ENCODE assay signal across 1 cellular context in the genomic region with DNA sequence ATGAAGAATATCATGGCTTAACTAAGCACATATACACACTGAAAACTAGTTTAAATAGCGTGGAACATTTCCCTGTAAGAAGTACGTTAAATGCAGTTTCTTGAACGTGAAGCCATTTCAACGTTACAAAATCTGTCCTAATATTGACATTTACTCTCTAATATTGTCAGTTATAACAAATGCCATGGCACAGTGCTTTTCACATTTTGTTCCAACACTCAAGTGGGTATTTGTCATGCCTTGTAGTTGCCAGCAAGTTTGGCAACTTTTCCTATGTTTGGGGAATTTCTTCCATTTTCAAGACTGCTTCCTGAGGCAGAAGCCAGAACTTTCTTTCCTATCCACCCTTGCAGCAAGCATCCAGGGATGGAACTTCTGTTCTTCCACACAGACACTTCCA.
TF ChIP-seq lines count a peak whose summit lies in the region.

No MANE protein-coding gene starts in this region.

TF ChIP-seq in GM23338, 12 proteins besides CTCF, POLR2A, EP300 and RAD21 (continued from another document):
- TF ChIP-seq REST (IDR thresholded peaks at IDR 0.05; ENCODE audit: unreplicated experiment) (no peak), POLR2AphosphoS5 (IDR thresholded peaks at IDR 0.05; ENCODE audit: low read depth) (no peak), ETS1 (IDR thresholded peaks at IDR 0.05) (no peak), EZH2phosphoT487 (IDR thresholded peaks at IDR 0.05; ENCODE audit: unreplicated experiment) (no peak)
TF ChIP-seq in GM23338: peak in this region for 0.
